In genomic region chr17:81388612-81389367, GRCh38 we compare ENCODE assay signal across 1 cellular context.
A peak's percentile ranks its signal among the peaks of the same experiment; 100 is the strongest.
TF ChIP-seq lines count a peak whose summit lies in the region.

No MANE protein-coding gene starts in this region.

TF ChIP-seq in H1, 55 proteins besides CTCF, POLR2A, EP300 and RAD21 (continued from another document):
- no peak for TF ChIP-seq RNF2 (IDR thresholded peaks at IDR 0.05; ENCODE audit: borderline replicate concordance, low read depth, low read length, missing control alignments, poor library complexity, severe bottlenecking)
- TF ChIP-seq TBP (IDR thresholded peaks at IDR 0.05; ENCODE audit: low read depth, low read length): 0 out of 2 replicates have a peak, but pooled peaks have one; percentile 20
- no peak for TF ChIP-seq CHD1 (IDR thresholded peaks at IDR 0.05; ENCODE audit: low read depth, low read length)
